Comparison of ENCODE assay signal across 13 cellular contexts in the genomic region with DNA sequence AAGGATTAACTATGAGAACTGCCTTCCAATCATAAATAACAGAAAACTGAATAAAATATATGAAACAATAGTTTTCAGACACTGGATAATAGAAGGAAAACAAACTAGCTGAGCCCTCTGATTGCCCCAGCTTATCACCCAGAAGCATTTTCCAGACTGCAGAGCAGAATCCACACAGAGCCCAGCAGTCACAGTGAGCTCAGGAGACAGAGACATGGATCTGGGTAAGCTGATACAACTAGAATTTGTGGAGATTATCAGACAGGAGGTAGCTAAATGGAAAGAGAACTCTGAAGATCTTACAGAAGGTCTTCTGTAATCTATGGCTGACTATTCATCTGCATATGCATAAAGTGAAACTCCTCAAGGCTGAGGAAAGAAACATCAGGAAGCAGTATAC.
DNase-seq lines count a peak whose midpoint lies in the region; ATAC-seq and TF ChIP-seq lines count a peak whose summit lies in the region.
"Had no signal": no experiment of that assay in that cellular context is flagged by ENCODE, and none has a peak within 500 bp of the region (broad histone marks: within the 10 kb centered on the region; RNA-seq: fewer than 3 reads in every experiment).

No MANE protein-coding gene starts in this region.

- peaks cover 14% of the 10 kb centered on the region for H3K4me1 ChIP-seq in neural progenitor cell
- H3K4me1 ChIP-seq: HAP-1 had no signal

- no peak overlapping the region for H3K9ac ChIP-seq in neural progenitor cell

- H3K4me2 ChIP-seq in neural progenitor cell = peak overlapping the region; percentile 8

- H3K79me2 ChIP-seq in neural progenitor cell (ENCODE audit: low read depth) = no peaks in the 10 kb centered on the region

- no peak for ATAC-seq in HG03280 (IDR thresholded peaks at IDR 0.05; ENCODE audit: unreplicated experiment)

- 0 out of 2 replicates have a peak overlapping the region, but pooled peaks have one; percentile 4 for H3K4me3 ChIP-seq in WI38 (ENCODE audit: low read depth, low read length)
- peak overlapping the region; percentile 11 for H3K4me3 ChIP-seq in fibroblast of pulmonary artery (replicated peaks; ENCODE audit: low read depth, low read length)
- H3K4me3 ChIP-seq in neural progenitor cell = no peak overlapping the region
- H3K4me3 ChIP-seq: HAP-1 had no signal

- TF ChIP-seq CTCF in WI38 (IDR thresholded peaks at IDR 0.05; ENCODE audit: low read depth, low read length) = no peak
- no peak for TF ChIP-seq CTCF in fibroblast of pulmonary artery (IDR thresholded peaks at IDR 0.05; ENCODE audit: low read length, missing control alignments)
- TF ChIP-seq CTCF in neural progenitor cell (IDR thresholded peaks at IDR 0.05) = no peak
- TF ChIP-seq CTCF in nephron progenitor cell (IDR thresholded peaks at IDR 0.05) = no peak

- H3K9me3 ChIP-seq in neural progenitor cell (ENCODE audit: low read depth) = no peaks in the 10 kb centered on the region
- H3K9me3 ChIP-seq: HAP-1 had no signal

- H2AFZ ChIP-seq in neural progenitor cell (replicated peaks) = no peak overlapping the region

- H4K20me1 ChIP-seq in neural progenitor cell (ENCODE audit: low read depth) = no peaks in the 10 kb centered on the region

- H3K4me3 Mint-ChIP-seq in neural progenitor cell (no peak overlapping the region), nephron progenitor cell (no peak overlapping the region)

- DNase-seq in GM03348 (ENCODE audit: low spot score) = peak; percentile 9
- no peak for DNase-seq in fibroblast of pulmonary artery (ENCODE audit: low read depth)
- no peak for DNase-seq in neural progenitor cell (ENCODE audit: low spot score)
- no peak for DNase-seq in nephron progenitor cell
- no peak for DNase-seq in caudate nucleus (lab: John Stamatoyannopoulos, UW)
- DNase-seq: AML-193, DMS79, NCI-H1417 treated with DMSO at 0.1 percent for 48 hours, NCI-H2029 treated with DMSO at 0.1 percent for 48 hours had no signal

- H3K36me3 ChIP-seq in neural progenitor cell = no peaks in the 10 kb centered on the region
- H3K36me3 ChIP-seq: HAP-1 had no signal

- H3F3A ChIP-seq in neural progenitor cell (ENCODE audit: low read depth) = no peaks in the 10 kb centered on the region

- no peaks in the 10 kb centered on the region for H3K27me3 Mint-ChIP-seq in neural progenitor cell (ENCODE audit: insufficient read depth, low read depth)
- H3K27me3 Mint-ChIP-seq in nephron progenitor cell (ENCODE audit: low read depth, poor library complexity) = no peaks in the 10 kb centered on the region

- H3K27ac Mint-ChIP-seq in neural progenitor cell (no peak overlapping the region), nephron progenitor cell (no peak overlapping the region)

- H3K4me1 Mint-ChIP-seq in neural progenitor cell = peaks cover 7% of the 10 kb centered on the region
- peaks cover 15% of the 10 kb centered on the region for H3K4me1 Mint-ChIP-seq in nephron progenitor cell

- H3K36me3 Mint-ChIP-seq in neural progenitor cell = peaks cover 32% of the 10 kb centered on the region
- H3K36me3 Mint-ChIP-seq in nephron progenitor cell (ENCODE audit: low read depth) = peaks cover 49% of the 10 kb centered on the region

- no peaks in the 10 kb centered on the region for H3K27me3 ChIP-seq in neural progenitor cell

- H3K9me3 Mint-ChIP-seq in neural progenitor cell = peaks cover 6% of the 10 kb centered on the region
- H3K9me3 Mint-ChIP-seq in nephron progenitor cell = peaks cover 9% of the 10 kb centered on the region

- H3K27ac ChIP-seq in neural progenitor cell (peak overlapping the region; percentile 13), caudate nucleus (ENCODE audit: low read depth, low read length) (no peak overlapping the region)
- H3K27ac ChIP-seq: RWPE1 had no signal
